In genomic region chr16:22675745-22676540, GRCh38 we compare ENCODE assay signal across 25 cellular contexts.
"Had no signal": no experiment of that assay in that cellular context is flagged by ENCODE, and none has a peak within 500 bp of the region (broad histone marks: within the 10 kb centered on the region; RNA-seq: fewer than 3 reads in every experiment).

No MANE protein-coding gene starts in this region.

- H3K27me3 ChIP-seq: pancreas, sigmoid colon, testis, upper lobe of left lung, uterus had no signal

- DNase-seq: cortex of kidney; effector memory CD8-positive, alpha-beta T cell; erythroblast; hypothalamus; immature natural killer cell; islet precursor cell; kidney glomerular epithelial cell; left colon; left ventricle myocardium superior; lower lobe of right lung; naive thymus-derived CD8-positive, alpha-beta T cell; nephron progenitor cell; nucleus accumbens; pancreas; spleen; stimulated activated CD4-positive, alpha-beta T cell treated with anti-CD3 and anti-CD28 coated beads, Interleukin-4, amount 100 ng/mL, for 4 hours; stimulated activated naive CD8-positive, alpha-beta T cell treated with anti-CD3 and anti-CD28 coated beads, Interleukin-15, Interleukin-2, amounts not matched to agents 100 U/mL and 50 U/mL, for 24 hours; substantia nigra; testis; upper lobe of left lung; uterus had no signal

- H3K4me1 ChIP-seq: lower lobe of right lung, pancreas, testis, uterus had no signal

- H3K9me3 Mint-ChIP-seq: effector memory CD8-positive, alpha-beta T cell; immature natural killer cell; naive thymus-derived CD8-positive, alpha-beta T cell; nephron progenitor cell; stimulated activated memory B cell treated with anti-CD40 and anti-IgM and Interleukin-4, amounts not matched to agents 10 μg/mL and 1 μg/mL and 100 μg/mL, for 72 hours had no signal

- H3K4me3 ChIP-seq: lower lobe of right lung, pancreas, sigmoid colon, spleen, testis, tibial artery, upper lobe of left lung, uterus had no signal

- H3K9me3 ChIP-seq: lower lobe of right lung, pancreas, sigmoid colon, spleen, testis, tibial artery, upper lobe of left lung, uterus had no signal

- H3K36me3 ChIP-seq: lower lobe of right lung, pancreas, sigmoid colon, spleen, tibial artery, upper lobe of left lung, uterus had no signal

- H3K4me3 Mint-ChIP-seq: effector memory CD8-positive, alpha-beta T cell; immature natural killer cell; naive thymus-derived CD8-positive, alpha-beta T cell; nephron progenitor cell; stimulated activated memory B cell treated with anti-CD40 and anti-IgM and Interleukin-4, amounts not matched to agents 10 μg/mL and 1 μg/mL and 100 μg/mL, for 72 hours had no signal

- H3K27me3 Mint-ChIP-seq: effector memory CD8-positive, alpha-beta T cell; progenitor cell of endocrine pancreas; stimulated activated memory B cell treated with anti-CD40 and anti-IgM and Interleukin-4, amounts not matched to agents 10 μg/mL and 1 μg/mL and 100 μg/mL, for 72 hours had no signal

- H3K27ac Mint-ChIP-seq: effector memory CD8-positive, alpha-beta T cell; immature natural killer cell; naive thymus-derived CD8-positive, alpha-beta T cell; nephron progenitor cell; progenitor cell of endocrine pancreas; stimulated activated memory B cell treated with anti-CD40 and anti-IgM and Interleukin-4, amounts not matched to agents 10 μg/mL and 1 μg/mL and 100 μg/mL, for 72 hours had no signal

- H3K27ac ChIP-seq: lower lobe of right lung, pancreas, sigmoid colon, spleen, testis, tibial artery, upper lobe of left lung, uterus had no signal

- ATAC-seq: effector memory CD8-positive, alpha-beta T cell; left colon; left ventricle myocardium superior; naive thymus-derived CD8-positive, alpha-beta T cell; pancreas; stimulated activated memory B cell treated with anti-CD40 and anti-IgM and Interleukin-4, amounts not matched to agents 10 μg/mL and 1 μg/mL and 100 μg/mL, for 72 hours; stimulated activated naive CD8-positive, alpha-beta T cell treated with anti-CD3 and anti-CD28 coated beads, Interleukin-15, Interleukin-2, amounts not matched to agents 100 U/mL and 50 U/mL, for 24 hours had no signal

- H3K36me3 Mint-ChIP-seq: immature natural killer cell; naive thymus-derived CD8-positive, alpha-beta T cell; stimulated activated memory B cell treated with anti-CD40 and anti-IgM and Interleukin-4, amounts not matched to agents 10 μg/mL and 1 μg/mL and 100 μg/mL, for 72 hours had no signal

- H3K4me1 Mint-ChIP-seq: immature natural killer cell; naive thymus-derived CD8-positive, alpha-beta T cell; nephron progenitor cell; stimulated activated memory B cell treated with anti-CD40 and anti-IgM and Interleukin-4, amounts not matched to agents 10 μg/mL and 1 μg/mL and 100 μg/mL, for 72 hours had no signal
